Comparison of ENCODE assay signal across 25 cellular contexts in genomic region chrX:123504047-123504446, GRCh38.
"Had no signal": no experiment of that assay in that cellular context is flagged by ENCODE, and none has a peak within 500 bp of the region (broad histone marks: within the 10 kb centered on the region; RNA-seq: fewer than 3 reads in every experiment).

No MANE protein-coding gene starts in this region.

- H3K4me2 ChIP-seq: hepatocyte had no signal

- H3K27me3 Mint-ChIP-seq: naive B cell; progenitor cell of endocrine pancreas; stimulated activated memory B cell treated with anti-CD40 and anti-IgM and Interleukin-4, amounts not matched to agents 10 μg/mL and 1 μg/mL and 100 μg/mL, for 72 hours; type B pancreatic cell had no signal

- H3K4me1 Mint-ChIP-seq: mesothelial cell of epicardium; naive B cell; neural crest cell; stimulated activated memory B cell treated with anti-CD40 and anti-IgM and Interleukin-4, amounts not matched to agents 10 μg/mL and 1 μg/mL and 100 μg/mL, for 72 hours had no signal

- H3K79me2 ChIP-seq: hepatocyte, parathyroid adenoma had no signal

- H3K36me3 Mint-ChIP-seq: mesothelial cell of epicardium; naive B cell; natural killer cell treated with Interleukin-12 subunit alpha and Interleukin-12 subunit beta and Interleukin-15 and Interleukin-18, amount 100 ng/mL, for 72 hours; stimulated activated memory B cell treated with anti-CD40 and anti-IgM and Interleukin-4, amounts not matched to agents 10 μg/mL and 1 μg/mL and 100 μg/mL, for 72 hours; type B pancreatic cell had no signal

- H3K27ac ChIP-seq: dorsolateral prefrontal cortex, gastrocnemius medialis, heart left ventricle, hepatocyte, neutrophil, parathyroid adenoma, right atrium auricular region, sigmoid colon, testis, tibial artery had no signal

- H3K4me3 ChIP-seq: dorsolateral prefrontal cortex, gastrocnemius medialis, heart left ventricle, hepatocyte, mucosa of descending colon, right atrium auricular region, sigmoid colon, testis, tibial artery had no signal

- H3K4me1 ChIP-seq: gastrocnemius medialis, heart left ventricle, parathyroid adenoma, right atrium auricular region, sigmoid colon, testis, tibial artery had no signal

- H2AFZ ChIP-seq: hepatocyte, parathyroid adenoma had no signal

- ATAC-seq: gastrocnemius medialis; heart left ventricle; left lobe of liver; mucosa of descending colon; natural killer cell treated with Interleukin-12 subunit alpha and Interleukin-12 subunit beta and Interleukin-15 and Interleukin-18, amount 100 ng/mL, for 72 hours; stimulated activated memory B cell treated with anti-CD40 and anti-IgM and Interleukin-4, amounts not matched to agents 10 μg/mL and 1 μg/mL and 100 μg/mL, for 72 hours; stimulated activated naive CD8-positive, alpha-beta T cell treated with anti-CD3 and anti-CD28 coated beads, Interleukin-15, Interleukin-2, amounts not matched to agents 100 U/mL and 50 U/mL, for 24 hours had no signal

- H3K4me3 Mint-ChIP-seq: mesothelial cell of epicardium; naive B cell; natural killer cell treated with Interleukin-12 subunit alpha and Interleukin-12 subunit beta and Interleukin-15 and Interleukin-18, amount 100 ng/mL, for 72 hours; neural crest cell; stimulated activated memory B cell treated with anti-CD40 and anti-IgM and Interleukin-4, amounts not matched to agents 10 μg/mL and 1 μg/mL and 100 μg/mL, for 72 hours; type B pancreatic cell had no signal

- H3K9me3 Mint-ChIP-seq: natural killer cell treated with Interleukin-12 subunit alpha and Interleukin-12 subunit beta and Interleukin-15 and Interleukin-18, amount 100 ng/mL, for 72 hours had no signal

- H3K27me3 ChIP-seq: gastrocnemius medialis, heart left ventricle, hepatocyte, neutrophil, right atrium auricular region, sigmoid colon, testis, tibial artery had no signal

- H3K27ac Mint-ChIP-seq: mesothelial cell of epicardium; naive B cell; natural killer cell treated with Interleukin-12 subunit alpha and Interleukin-12 subunit beta and Interleukin-15 and Interleukin-18, amount 100 ng/mL, for 72 hours; progenitor cell of endocrine pancreas; stimulated activated memory B cell treated with anti-CD40 and anti-IgM and Interleukin-4, amounts not matched to agents 10 μg/mL and 1 μg/mL and 100 μg/mL, for 72 hours; type B pancreatic cell had no signal

- H3K36me3 ChIP-seq: gastrocnemius medialis, heart left ventricle, neutrophil, right atrium auricular region, sigmoid colon, tibial artery had no signal

- DNase-seq: dorsolateral prefrontal cortex; effector CD4-positive, alpha-beta T cell; gastrocnemius medialis; heart left ventricle; kidney; mesenchymal stem cell; mucosa of descending colon; naive B cell; sigmoid colon; stimulated activated CD4-positive, alpha-beta T cell treated with anti-CD3 and anti-CD28 coated beads, Interleukin-4, amount 100 ng/mL, for 4 hours; stimulated activated naive CD8-positive, alpha-beta T cell treated with anti-CD3 and anti-CD28 coated beads, Interleukin-15, Interleukin-2, amounts not matched to agents 100 U/mL and 50 U/mL, for 24 hours; substantia nigra; testis; tibial artery had no signal

- H3K9me3 ChIP-seq: gastrocnemius medialis, mucosa of descending colon, neutrophil, sigmoid colon, testis had no signal
